ENCODE assay signal across 9 cellular contexts in the genomic region with DNA sequence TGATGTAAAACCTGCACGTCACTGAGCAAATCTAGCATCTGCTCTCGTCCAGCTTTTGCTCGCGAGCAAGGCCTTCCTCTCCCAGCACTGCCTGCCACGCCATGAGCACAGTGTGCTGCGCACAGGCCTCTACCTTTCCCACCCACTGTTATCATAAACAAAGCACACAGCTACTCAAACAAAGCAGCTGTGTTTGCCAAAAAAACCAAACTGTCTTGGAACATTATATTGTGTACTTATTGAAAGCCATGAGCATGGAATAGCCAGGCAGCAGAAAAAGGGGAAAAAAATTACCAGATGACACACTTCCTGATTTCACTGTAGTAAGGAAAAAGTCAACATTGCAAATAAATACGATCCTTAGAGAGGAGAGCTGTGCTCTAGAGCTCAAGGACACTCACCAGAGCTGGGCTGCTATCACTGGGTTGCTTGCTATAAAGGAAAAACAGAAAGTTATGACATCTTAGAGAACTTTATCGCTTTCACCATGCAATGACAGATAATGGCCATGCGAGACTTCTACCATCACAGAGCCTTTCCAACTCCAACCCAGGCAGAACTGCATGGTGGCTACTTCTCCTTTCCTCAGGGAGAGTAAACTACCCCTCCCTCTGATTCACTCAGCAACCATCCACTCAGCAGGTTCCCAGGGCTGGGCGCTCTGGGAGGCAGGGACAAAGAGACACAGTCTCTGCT.
DNase-seq lines count a peak whose midpoint lies in the region; ATAC-seq lines count a peak whose summit lies in the region.
"Had no signal": no experiment of that assay in that cellular context is flagged by ENCODE, and none has a peak within 500 bp of the region (broad histone marks: within the 10 kb centered on the region; RNA-seq: fewer than 3 reads in every experiment).

No MANE protein-coding gene starts in this region.

- no peaks in the 10 kb centered on the region for H3K4me1 Mint-ChIP-seq in activated CD4-positive, alpha-beta T cell treated with anti-CD3 and anti-CD28 coated beads for 36 hours

- POLR2A ChIA-PET in activated CD4-positive, alpha-beta T cell treated with anti-CD3 and anti-CD28 coated beads for 36 hours (lab: Charles Lee): no interaction called here

- no peak overlapping the region for H2AFZ ChIP-seq in trophoblast cell (ENCODE audit: insufficient read depth, low read length, poor library complexity)

- CTCF ChIA-PET in activated CD4-positive, alpha-beta T cell treated with anti-CD3 and anti-CD28 coated beads for 36 hours (lab: Charles Lee): interaction anchor here (0.5 to 1.1 kb wide), 4 partner anchors 11 to 1458 kb away, joined by 3 read pairs; no protein-coding TSS in a partner anchor

- no peak overlapping the region for H3K4me3 Mint-ChIP-seq in activated CD4-positive, alpha-beta T cell treated with anti-CD3 and anti-CD28 coated beads for 36 hours

- H2BK12ac ChIP-seq in trophoblast cell (ENCODE audit: low read length): no peak overlapping the region

- no peak overlapping the region for H3K4me2 ChIP-seq in trophoblast cell (ENCODE audit: low read length)

- H3K9ac ChIP-seq in endocrine pancreas (ENCODE audit: control insufficient read depth, insufficient read depth, low read length) (no peak overlapping the region), trophoblast cell (ENCODE audit: low read length) (no peak overlapping the region)

- peaks cover 9% of the 10 kb centered on the region for H3K4me1 ChIP-seq in endocrine pancreas (ENCODE audit: control insufficient read depth, insufficient read depth, low read length)
- H3K4me1 ChIP-seq in trophoblast cell (ENCODE audit: control insufficient read depth in 1 of 2, insufficient read depth in 2 of 2, low read length in 2 of 2): peaks cover 13 to 20% of the 10 kb centered on the region in 2 experiments

- H3K9me3 Mint-ChIP-seq in activated CD4-positive, alpha-beta T cell treated with anti-CD3 and anti-CD28 coated beads for 36 hours (ENCODE audit: low read depth): no peaks in the 10 kb centered on the region

- WGBS in trophoblast cell (ENCODE audit: extremely low coverage, insufficient coverage, insufficient read length): no CpG with 5 or more reads among the region's 10 CpGs

- no peak overlapping the region for H3K18ac ChIP-seq in trophoblast cell (ENCODE audit: low read length)

- DNase-seq in HCEC 1CT (peak; percentile 26), NCI-H510A treated with DMSO at 0.1 percent for 48 hours (lab: John Stamatoyannopoulos, UW) (peak; percentile 80), trophoblast cell (peak; percentile 68 to 73), substantia nigra (lab: John Stamatoyannopoulos, UW) (no peak), epidermal melanocyte (ENCODE audit: insufficient read length, low spot score) (no peak)
- DNase-seq in activated CD4-positive, alpha-beta T cell treated with anti-CD3 and anti-CD28 coated beads for 36 hours: no peak
- DNase-seq: stimulated activated CD8-positive, alpha-beta memory T cell treated with anti-CD3 and anti-CD28 coated beads, Interleukin-4, amount 100 ng/mL, for 48 hours had no signal

- no peak overlapping the region for H2BK120ac ChIP-seq in trophoblast cell (ENCODE audit: insufficient read depth, low read length, poor library complexity)

- H3K27me3 ChIP-seq in endocrine pancreas (ENCODE audit: control insufficient read depth, insufficient read depth, low read length) (no peaks in the 10 kb centered on the region), trophoblast cell (ENCODE audit: insufficient read depth, low read length) (no peaks in the 10 kb centered on the region)

- intact Hi-C loops in activated CD4-positive, alpha-beta T cell treated with anti-CD3 and anti-CD28 coated beads for 36 hours (cut with DNase I, micrococcal nuclease): no loop called here

- no peak overlapping the region for H2AK5ac ChIP-seq in trophoblast cell (ENCODE audit: low read length)

- no peak overlapping the region for H4K8ac ChIP-seq in trophoblast cell (ENCODE audit: low read depth, low read length)

- peak overlapping the region; percentile 1 for H3K4me3 ChIP-seq in endocrine pancreas (ENCODE audit: control insufficient read depth, insufficient read depth, low read length)
- no peak overlapping the region for H3K4me3 ChIP-seq in trophoblast cell (ENCODE audit: low read depth, low read length)

- no peak overlapping the region for H4K12ac ChIP-seq in trophoblast cell (ENCODE audit: low read depth, low read length)

- ATAC-seq in activated CD4-positive, alpha-beta T cell treated with anti-CD3 and anti-CD28 coated beads for 36 hours: no peak
- no peak for ATAC-seq in GM19455 (IDR thresholded peaks at IDR 0.05; ENCODE audit: unreplicated experiment)

- H3K23ac ChIP-seq in trophoblast cell (ENCODE audit: low read length): no peak overlapping the region

- H3K79me1 ChIP-seq in trophoblast cell (ENCODE audit: low read length): peaks cover 3% of the 10 kb centered on the region

- H3K79me2 ChIP-seq in trophoblast cell (ENCODE audit: control insufficient read depth, insufficient read depth, low read length, poor library complexity): no peaks in the 10 kb centered on the region

- H4K91ac ChIP-seq in trophoblast cell (ENCODE audit: low read depth, low read length): no peak overlapping the region

- H3K4ac ChIP-seq in trophoblast cell (ENCODE audit: low read depth, low read length): no peak overlapping the region

- peaks cover 2% of the 10 kb centered on the region for H3K27me3 Mint-ChIP-seq in activated CD4-positive, alpha-beta T cell treated with anti-CD3 and anti-CD28 coated beads for 36 hours

- H3K27ac ChIP-seq in trophoblast cell (ENCODE audit: low read depth, low read length) (no peak overlapping the region), substantia nigra (ENCODE audit: low read depth, low read length, poor library complexity, severe bottlenecking) (no peak overlapping the region)

- H3K36me3 Mint-ChIP-seq in activated CD4-positive, alpha-beta T cell treated with anti-CD3 and anti-CD28 coated beads for 36 hours (ENCODE audit: low read depth): no peaks in the 10 kb centered on the region

- no peak overlapping the region for H3K14ac ChIP-seq in trophoblast cell (ENCODE audit: low read length)

- no peak overlapping the region for H2BK5ac ChIP-seq in trophoblast cell (ENCODE audit: low read depth, low read length, poor library complexity)

- H3K9me3 ChIP-seq in endocrine pancreas (ENCODE audit: control insufficient read depth, low read length) (no peaks in the 10 kb centered on the region), trophoblast cell (ENCODE audit: insufficient read depth, low read depth, low read length) (no peaks in the 10 kb centered on the region)

- H3K27ac Mint-ChIP-seq in activated CD4-positive, alpha-beta T cell treated with anti-CD3 and anti-CD28 coated beads for 36 hours: no peak overlapping the region

- no peaks in the 10 kb centered on the region for H3K36me3 ChIP-seq in endocrine pancreas (ENCODE audit: control insufficient read depth, insufficient read depth, low read length)
- peaks cover 0 to under 1% of the 10 kb centered on the region in 2 experiments for H3K36me3 ChIP-seq in trophoblast cell (ENCODE audit: control insufficient read depth in 1 of 2, insufficient read depth in 2 of 2, low read length in 2 of 2)

Comparison
In these comparisons a context has a peak if more than half of its experiments do, and no peak if none do; other contexts are left out.
1. DNase-seq: peak in HCEC 1CT (single experiment), NCI-H510A treated with DMSO at 0.1 percent for 48 hours (single experiment) and trophoblast cell (2 of 2); none in activated CD4-positive, alpha-beta T cell treated with anti-CD3 and anti-CD28 coated beads for 36 hours (single experiment), substantia nigra (0 of 49) and epidermal melanocyte (single experiment).